In genomic region chr9:86923061-86923460, GRCh38 we compare ENCODE assay signal across 7 cellular contexts. TPM values are rescaled to one million over a fixed set of nuclear protein-coding genes. Genes with fewer than 3 reads are reported as not detected.
"Had no signal": no experiment of that assay in that cellular context is flagged by ENCODE, and none has a peak within 500 bp of the region (broad histone marks: within the 10 kb centered on the region; RNA-seq: fewer than 3 reads in every experiment).

No MANE protein-coding gene starts in this region.

- H3K9me3 Mint-ChIP-seq: IgD-negative memory B cell had no signal

- H3K4me1 Mint-ChIP-seq: IgD-negative memory B cell had no signal

- DNase-seq: GM23248, GOT3, H7 had no signal

- H3K4me3 ChIP-seq: GM23248, HAP-1 had no signal

- H3K27ac ChIP-seq: GM23248, HL-60 had no signal

- H3K9me3 ChIP-seq: HAP-1 had no signal

- H3K4me3 Mint-ChIP-seq: IgD-negative memory B cell had no signal

- H3K27ac Mint-ChIP-seq: IgD-negative memory B cell had no signal

- H3K4me1 ChIP-seq: HAP-1 had no signal

- H3K9ac ChIP-seq: GM23248 had no signal

- H3K36me3 ChIP-seq: HAP-1 had no signal

RNA-seq across cellular contexts. Expression of gene GAS1, which starts 24.2 kb away (rescaled TPM):
- total RNA-seq: HepG2 had no signal
